Comparison of ENCODE assay signal across 32 cellular contexts in genomic region chr4:5776510-5776909, GRCh38.
"Had no signal": no experiment of that assay in that cellular context is flagged by ENCODE, and none has a peak within 500 bp of the region (broad histone marks: within the 10 kb centered on the region; RNA-seq: fewer than 3 reads in every experiment).

No MANE protein-coding gene starts in this region.

- DNase-seq: activated B cell treated with CpG ODN at 0.5 μM for 24 hours; activated CD4-positive, alpha-beta T cell treated with anti-CD3 and anti-CD28 coated beads for 48 hours; activated CD4-positive, alpha-beta T cell treated with anti-CD3 and anti-CD28 coated beads, Interleukin-2, amount 50 U/mL, for 1 hour; activated CD4-positive, alpha-beta T cell treated with anti-CD3 and anti-CD28 coated beads, Interleukin-2, amount 50 U/mL, for 48 hours; activated CD8-positive, alpha-beta memory T cell treated with anti-CD3 and anti-CD28 coated beads for 24 hours; activated CD8-positive, alpha-beta T cell treated with anti-CD3 and anti-CD28 coated beads for 36 hours; activated effector memory CD4-positive, alpha-beta T cell treated with anti-CD3 and anti-CD28 coated beads, Interleukin-2, amount 50 U/mL, for 16 hours; activated naive CD4-positive, alpha-beta T cell treated with anti-CD3 and anti-CD28 coated beads for 36 hours; activated naive CD8-positive, alpha-beta T cell treated with anti-CD3 and anti-CD28 coated beads for 36 hours; activated naive CD8-positive, alpha-beta T cell treated with anti-CD3 and anti-CD28 coated beads, Interleukin-2, amount 50 U/mL, for 24 hours; activated T-cell treated with anti-CD3 and anti-CD28 coated beads, Interleukin-2, amount 50 U/mL, for 1 hour; activated T-cell treated with anti-CD3 and anti-CD28 coated beads, Interleukin-2, amount 50 U/mL, for 48 hours; adrenal gland; amygdala; aorta; body of pancreas; caudate nucleus; cortex of kidney; dermis blood vessel endothelial cell; effector CD4-positive, alpha-beta T cell; effector memory CD8-positive, alpha-beta T cell; foreskin fibroblast; glutamatergic neuron; heart left ventricle; T-helper 17 cell; T1000; WERI-Rb-1 had no signal

- H3K27ac ChIP-seq: adrenal gland, body of pancreas, heart left ventricle, WERI-Rb-1 had no signal

- H3K4me1 ChIP-seq: adrenal gland, body of pancreas, heart left ventricle had no signal

- H3K4me3 ChIP-seq: adrenal gland, body of pancreas, heart left ventricle had no signal

- H3K36me3 ChIP-seq: adrenal gland had no signal

- FAIRE-seq: colon, endometrium, frontal cortex had no signal

- ATAC-seq: activated CD4-positive, CD25-positive, alpha-beta regulatory T cell treated with anti-CD3 and anti-CD28 coated beads, Interleukin-2, amount 50 U/mL, for 24 hours; activated CD8-positive, alpha-beta T cell treated with anti-CD3 and anti-CD28 coated beads for 36 hours; activated naive CD8-positive, alpha-beta T cell treated with anti-CD3 and anti-CD28 coated beads, Interleukin-2, amount 50 U/mL, for 24 hours; body of pancreas; effector memory CD8-positive, alpha-beta T cell; esophagus mucosa; heart left ventricle; T-helper 17 cell had no signal

- H3K27me3 ChIP-seq: adrenal gland, body of pancreas, heart left ventricle had no signal
